In genomic region chr19:35269425-35270117, GRCh38 we compare ENCODE assay signal across 8 cellular contexts. TPM values are rescaled to one million over a fixed set of nuclear protein-coding genes. Genes with fewer than 3 reads are reported as not detected.
DNase-seq lines count a peak whose midpoint lies in the region; ATAC-seq, FAIRE-seq and TF ChIP-seq lines count a peak whose summit lies in the region.

No MANE protein-coding gene starts in this region.

- H3K36me3 Mint-ChIP-seq in activated naive CD4-positive, alpha-beta T cell treated with anti-CD3 and anti-CD28 coated beads, Interleukin-2, amount 50 U/mL, for 72 hours: peaks cover 7 to 23% of the 10 kb centered on the region in 2 donors

- peak; percentile 50 for TF ChIP-seq RAD21 in SK-N-SH (IDR thresholded peaks at IDR 0.05; ENCODE audit: low read length)

- no peaks in the 10 kb centered on the region for H4K20me1 ChIP-seq in SK-N-SH (ENCODE audit: insufficient read depth)

- peak overlapping the region; percentile 56; the same call in 1 of the 2 replicates for H3K9ac ChIP-seq in SK-N-SH

- H3K4me1 ChIP-seq in SK-N-SH (ENCODE audit: control insufficient read depth in 1 of 2, insufficient read depth in 2 of 2, low read depth in 1 of 2, low read length in 1 of 2) (peaks cover 4 to 15% of the 10 kb centered on the region in 2 experiments; a peak in 1 of 4 replicates), pancreas (peaks cover 13 to 16% (median 15%) of the 10 kb centered on the region in 3 donors), tibial artery (peaks cover 0 to 37% (median 20%) of the 10 kb centered on the region in 4 donors)

- DNase-seq in ELF-1 (ENCODE audit: low read depth, low spot score) (peak; percentile 94), GOT3 (lab: John Stamatoyannopoulos, UW) (peak; percentile 33), LoVo (ENCODE audit: low spot score) (peak; percentile 85), SK-N-SH (peak; percentile 89), head of caudate nucleus (peak; percentile 81 to 96 (median 90)), pancreas (peak; percentile 88 to 99 (median 94)), tibial artery (peak; percentile 85 to 92)
- peak; percentile 77 to 89 for DNase-seq in activated naive CD4-positive, alpha-beta T cell treated with anti-CD3 and anti-CD28 coated beads, Interleukin-2, amount 50 U/mL, for 72 hours (ENCODE audit: low spot score in 2 of 2)

- peaks cover 22% of the 10 kb centered on the region for H3K79me2 ChIP-seq in SK-N-SH (ENCODE audit: insufficient read depth)

- H3K27me3 ChIP-seq in SK-N-SH (ENCODE audit: insufficient read depth) (no peaks in the 10 kb centered on the region), pancreas (no peaks in the 10 kb centered on the region), tibial artery (no peaks in the 10 kb centered on the region)

- intact Hi-C loops in head of caudate nucleus (cut with DNase I) (loop anchor here (5.0 kb wide), 1 partner anchor 127 kb away; the partner anchor contains the start of gene FXYD7), pancreas (cut with DNase I) (loop anchor here in 1 of 3 donors (5.0 kb wide), 1 partner anchor 117 kb away; the partner anchor contains the start of gene FXYD5), tibial artery (cut with DNase I; ENCODE audit: low total_unique reads) (loop anchor here (5.0 to 10.0 kb wide), 3 partner anchors 132 to 223 kb away; partner anchors contain the start of genes FXYD1, KRTDAP and LGI4)

- H3K9me3 ChIP-seq in SK-N-SH (no peaks in the 10 kb centered on the region), pancreas (no peaks in the 10 kb centered on the region), tibial artery (no peaks in the 10 kb centered on the region)

- CTCF ChIA-PET in SK-N-SH (lab: Yijun Ruan, JAX): interaction anchor here (0.5 to 2.6 kb wide), 28 partner anchors 9 to 499 kb away, joined by 3 to 38 read pairs (median 3); partner anchors contain the start of genes FXYD3, HAMP and MAG

- H3K9me3 Mint-ChIP-seq in activated naive CD4-positive, alpha-beta T cell treated with anti-CD3 and anti-CD28 coated beads, Interleukin-2, amount 50 U/mL, for 72 hours: no peaks in the 10 kb centered on the region

- peak overlapping the region in 1 of 2 donors; percentile 50 for H3K27ac Mint-ChIP-seq in activated naive CD4-positive, alpha-beta T cell treated with anti-CD3 and anti-CD28 coated beads, Interleukin-2, amount 50 U/mL, for 72 hours

- peak overlapping the region in 1 of 2 experiments; percentile 92; a peak in 2 of 4 replicates for H3K27ac ChIP-seq in SK-N-SH (ENCODE audit: low read depth in 2 of 2, low read length in 1 of 2)
- H3K27ac ChIP-seq in pancreas: peak overlapping the region; percentile 80 to 95 (median 90)
- peak overlapping the region; percentile 93 to 98 for H3K27ac ChIP-seq in tibial artery

- no peak for FAIRE-seq in pancreas (lab: Jason Lieb, UNC)

- peak overlapping the region; percentile 74 for H3K4me2 ChIP-seq in SK-N-SH

- WGBS in SK-N-SH (ENCODE audit: low lambda C conversion rate): 10% methylated on average over 4 of the region's 66 CpGs
- WGBS in pancreas, 2 donors: 1% methylated on average over 28 to 66 of the region's 66 CpGs

- peaks cover 4% of the 10 kb centered on the region for H3F3A ChIP-seq in SK-N-SH (replicated peaks; ENCODE audit: insufficient read depth)

- peak; percentile 45; the same call in 1 of the 2 replicates for TF ChIP-seq CTCF in SK-N-SH (IDR thresholded peaks at IDR 0.05)
- TF ChIP-seq CTCF in pancreas (IDR thresholded peaks at IDR 0.05): peak; percentile 83 to 94 (median 90)
- peak; percentile 55 to 66 for TF ChIP-seq CTCF in tibial artery (IDR thresholded peaks at IDR 0.05)

- TF ChIP-seq EP300 in SK-N-SH (IDR thresholded peaks at IDR 0.05; ENCODE audit: borderline replicate concordance in 1 of 2, low read depth in 1 of 2, low read length in 1 of 2): no peak

- H3K4me3 ChIP-seq in SK-N-SH (ENCODE audit: low read depth in 2 of 2, low read length in 1 of 2) (peak overlapping the region; percentile 61 to 87; a peak in 3 of 4 replicates), pancreas (peak overlapping the region; percentile 44 to 73 (median 65)), tibial artery (peak overlapping the region; percentile 74 to 89)

- H3K9me2 ChIP-seq in SK-N-SH: no peaks in the 10 kb centered on the region

- POLR2A ChIA-PET in SK-N-SH (lab: Yijun Ruan, JAX): interaction anchor here (0.5 kb wide), 1 partner anchor 13 kb away, joined by 3 read pairs; the partner anchor contains the start of gene HAMP

- H3K36me3 ChIP-seq in SK-N-SH (replicated peaks in 1 of 2; ENCODE audit: control insufficient read depth in 1 of 2, insufficient read depth in 2 of 2, low read length in 1 of 2): peaks cover 19 to 34% of the 10 kb centered on the region in 2 experiments
- peaks cover 0 to 24% (median 9%) of the 10 kb centered on the region in 3 donors for H3K36me3 ChIP-seq in pancreas
- H3K36me3 ChIP-seq in tibial artery: peaks cover 28 to 48% (median 44%) of the 10 kb centered on the region in 3 donors

- no peak overlapping the region for H2AFZ ChIP-seq in SK-N-SH (ENCODE audit: low read depth)

- peak; percentile 65 to 78 for ATAC-seq in activated naive CD4-positive, alpha-beta T cell treated with anti-CD3 and anti-CD28 coated beads, Interleukin-2, amount 50 U/mL, for 72 hours
- ATAC-seq in pancreas: peak; percentile 57 to 68 (median 66)

TF ChIP-seq in SK-N-SH, 30 proteins besides CTCF, POLR2A, EP300 and RAD21:
- TF ChIP-seq YY1 (IDR thresholded peaks at IDR 0.05; ENCODE audit: low read depth) (0 out of 2 replicates have a peak, but pooled peaks have one; percentile 28), MXI1 (IDR thresholded peaks at IDR 0.05; ENCODE audit: low read depth, low read length) (peak; percentile 13; the same call in 1 of the 2 replicates), USF2 (IDR thresholded peaks at IDR 0.05; ENCODE audit: borderline replicate concordance, low read depth, low read length) (no peak)

RNA-seq across cellular contexts. Expression of gene USF2, which starts 0.8 kb away (rescaled TPM):
- 83.6 and 102 TPM in 2 replicates for polyA plus RNA-seq in SK-N-SH (2012; rRNA removed)
- polyA plus RNA-seq in SK-N-SH (2012; cell fraction: cytosol; rRNA removed): 51.6 and 78.6 TPM in 2 replicates
- 147 and 156 TPM in 2 replicates for polyA plus RNA-seq in SK-N-SH (2012; cell fraction: nucleus; rRNA removed)
- total RNA-seq in activated naive CD4-positive, alpha-beta T cell treated with anti-CD3 and anti-CD28 coated beads, Interleukin-2, amount 50 U/mL, for 72 hours: 100 to 1,000 TPM; 146 to 150 TPM
- total RNA-seq in pancreas: 10 to 100 TPM; 46.4 to 84.9 (median 59.8) TPM
- 100 to 1,000 TPM; 106 to 112 TPM for polyA plus RNA-seq in pancreas

RNA-seq across cellular contexts. Expression of gene HAMP, which starts 12.8 kb away (rescaled TPM):
- polyA plus RNA-seq in SK-N-SH (2012; rRNA removed) (0.13 TPM in 1 of 2 replicates, not detected in the other), pancreas (100 to 1,000 TPM in 1 of 2 donors, 10 to 100 TPM in 1; 24.5 to 138 TPM)
- not detected in 2 replicates for polyA plus RNA-seq in SK-N-SH (2012; cell fraction: cytosol; rRNA removed)
- polyA plus RNA-seq in SK-N-SH (2012; cell fraction: nucleus; rRNA removed): 0.04 and 0.14 TPM in 2 replicates
- 1 to 10 TPM in 1 of 2 donors, under 1 TPM in 1; 0.61 to 1.7 TPM for total RNA-seq in activated naive CD4-positive, alpha-beta T cell treated with anti-CD3 and anti-CD28 coated beads, Interleukin-2, amount 50 U/mL, for 72 hours
- 10 to 100 TPM in 1 of 6 donors, 1 to 10 TPM in 4, under 1 TPM in 1; 0.69 to 10.2 (median 2.2) TPM for total RNA-seq in pancreas

RNA-seq across cellular contexts. Expression of gene LSR, which starts 20.8 kb away (rescaled TPM):
- polyA plus RNA-seq in SK-N-SH (2012; rRNA removed) (0.50 and 0.62 TPM in 2 replicates), pancreas (10 to 100 TPM; 46.1 to 67.5 TPM)
- polyA plus RNA-seq in SK-N-SH (2012; cell fraction: cytosol; rRNA removed): 0.43 and 0.55 TPM in 2 replicates
- polyA plus RNA-seq in SK-N-SH (2012; cell fraction: nucleus; rRNA removed): 0.20 and 0.52 TPM in 2 replicates
- 10 to 100 TPM; 10.3 to 41.0 TPM for total RNA-seq in activated naive CD4-positive, alpha-beta T cell treated with anti-CD3 and anti-CD28 coated beads, Interleukin-2, amount 50 U/mL, for 72 hours
- 100 to 1,000 TPM in 1 of 6 donors, 10 to 100 TPM in 5; 51.6 to 103 (median 67.0) TPM for total RNA-seq in pancreas

RNA-seq across cellular contexts. Expression of gene MAG, which starts 22.4 kb away (rescaled TPM):
- polyA plus RNA-seq in SK-N-SH (2012; rRNA removed) (not detected in 2 replicates), pancreas (under 1 TPM in 1 of 2 donors, not detected in 1; 0.47 TPM)
- polyA plus RNA-seq in SK-N-SH (2012; cell fraction: cytosol; rRNA removed): not detected in 2 replicates
- not detected in 2 replicates for polyA plus RNA-seq in SK-N-SH (2012; cell fraction: nucleus; rRNA removed)
- 1 to 10 TPM in 1 of 2 donors, under 1 TPM in 1; 0.61 to 1.7 TPM for total RNA-seq in activated naive CD4-positive, alpha-beta T cell treated with anti-CD3 and anti-CD28 coated beads, Interleukin-2, amount 50 U/mL, for 72 hours
- under 1 TPM in 1 of 6 donors, not detected in 5; 0.17 TPM for total RNA-seq in pancreas

RNA-seq across cellular contexts. Expression of gene FAM187B, which starts 41.0 kb away (rescaled TPM):
- polyA plus RNA-seq in SK-N-SH (2012; rRNA removed): not detected in 2 replicates
- polyA plus RNA-seq in SK-N-SH (2012; cell fraction: cytosol; rRNA removed): not detected in 2 replicates
- polyA plus RNA-seq in SK-N-SH (2012; cell fraction: nucleus; rRNA removed): not detected in 2 replicates
- not detected for total RNA-seq in activated naive CD4-positive, alpha-beta T cell treated with anti-CD3 and anti-CD28 coated beads, Interleukin-2, amount 50 U/mL, for 72 hours
- not detected for total RNA-seq in pancreas
- polyA plus RNA-seq in pancreas: not detected

Comparison
In these comparisons a context has a peak if more than half of its experiments do, and no peak if none do; other contexts are left out.
1. DNase-seq: peak in every context shown above with its lines; median percentile 94 in ELF-1; 94 in pancreas; 90 in head of caudate nucleus; 89 in SK-N-SH; 88 in tibial artery; 85 in LoVo; 83 in activated naive CD4-positive, alpha-beta T cell treated with anti-CD3 and anti-CD28 coated beads, Interleukin-2, amount 50 U/mL, for 72 hours; 33 in GOT3.